In genomic region chr16:10231563-10231962, GRCh38 we compare ENCODE assay signal across 37 cellular contexts. TPM values are rescaled to one million over a fixed set of nuclear protein-coding genes. Genes with fewer than 3 reads are reported as not detected.
"Had no signal": no experiment of that assay in that cellular context is flagged by ENCODE, and none has a peak within 500 bp of the region (broad histone marks: within the 10 kb centered on the region; RNA-seq: fewer than 3 reads in every experiment).

No MANE protein-coding gene starts in this region.

- H3K27ac ChIP-seq: adrenal gland, ascending aorta, body of pancreas, brain microvascular endothelial cell, breast epithelium, cardiac muscle cell had no signal

- H3K36me3 ChIP-seq: adrenal gland, ascending aorta, brain microvascular endothelial cell, breast epithelium, cardiac muscle cell had no signal

- FAIRE-seq: astrocyte, bronchial epithelial cell had no signal

- ATAC-seq: activated naive CD4-positive, alpha-beta T cell treated with anti-CD3 and anti-CD28 coated beads, Interleukin-2, amount 50 U/mL, for 72 hours; activated naive CD8-positive, alpha-beta T cell treated with anti-CD3 and anti-CD28 coated beads, Interleukin-2, amount 50 U/mL, for 24 hours; activated T-cell treated with anti-CD3 and anti-CD28 coated beads, Interleukin-2, amount 50 U/mL, for 4 hours; activated T-cell treated with anti-CD3 and anti-CD28 coated beads, Interleukin-2, amount 50 U/mL, for 72 hours; activated T-helper 17 cell treated with anti-CD3 and anti-CD28 coated beads, Interleukin-2, amount 50 U/mL, for 72 hours; body of pancreas had no signal

- DNase-seq: activated effector memory CD4-positive, alpha-beta T cell treated with anti-CD3 and anti-CD28 coated beads, Interleukin-2, amount 50 U/mL, for 16 hours; activated effector memory CD4-positive, alpha-beta T cell treated with Interleukin-2 at 50 U/mL for 16 hours; activated gamma-delta T cell; activated gamma-delta T cell treated with Interleukin-2 at 50 U/mL for 16 hours; activated naive CD4-positive, alpha-beta T cell; activated naive CD4-positive, alpha-beta T cell treated with anti-CD3 and anti-CD28 coated beads for 36 hours; activated naive CD4-positive, alpha-beta T cell treated with anti-CD3 and anti-CD28 coated beads, Interleukin-2, amount 10 ng/mL, durations not matched to agents 7 days and 5 days; activated naive CD4-positive, alpha-beta T cell treated with anti-CD3 and anti-CD28 coated beads, Interleukin-2, amount 50 U/mL, for 16 hours; activated naive CD4-positive, alpha-beta T cell treated with Interleukin-2 at 50 U/mL for 16 hours; activated naive CD8-positive, alpha-beta T cell treated with anti-CD3 and anti-CD28 coated beads for 36 hours; activated naive CD8-positive, alpha-beta T cell treated with anti-CD3 and anti-CD28 coated beads, Interleukin-2, amount 10 ng/mL, durations not matched to agents 7 days and 5 days; activated naive CD8-positive, alpha-beta T cell treated with anti-CD3 and anti-CD28 coated beads, Interleukin-2, amount 50 U/mL, for 24 hours; activated T-cell treated with anti-CD3 and anti-CD28 coated beads, Interleukin-2, amount 50 U/mL, for 1 hour; activated T-cell treated with anti-CD3 and anti-CD28 coated beads, Interleukin-2, amount 50 U/mL, for 24 hours; activated T-cell treated with anti-CD3 and anti-CD28 coated beads, Interleukin-2, amount 50 U/mL, for 4 hours; activated T-cell treated with anti-CD3 and anti-CD28 coated beads, Interleukin-2, amount 50 U/mL, for 48 hours; activated T-cell treated with anti-CD3 and anti-CD28 coated beads, Interleukin-2, amount 50 U/mL, for 72 hours; adrenal gland; amniotic stem cell; amygdala; anterior cingulate cortex; aorta; body of pancreas; brain microvascular endothelial cell; caudate nucleus; central memory CD4-positive, alpha-beta T cell; cerebellar nuclear complex had no signal

- H3K4me3 ChIP-seq: adrenal gland, ascending aorta, body of pancreas, breast epithelium, cardiac muscle cell had no signal

- H3K27me3 ChIP-seq: ascending aorta, body of pancreas, brain microvascular endothelial cell, breast epithelium, cardiac muscle cell had no signal

- H3K9me3 ChIP-seq: adrenal gland had no signal

- H3K4me1 ChIP-seq: adrenal gland, ascending aorta, body of pancreas, breast epithelium had no signal

RNA-seq across cellular contexts. Expression of gene GRIN2A, which starts 49.3 kb away (rescaled TPM):
- total RNA-seq: activated naive CD4-positive, alpha-beta T cell treated with anti-CD3 and anti-CD28 coated beads for 36 hours; activated naive CD4-positive, alpha-beta T cell treated with anti-CD3 and anti-CD28 coated beads, Interleukin-2, amount 50 U/mL, for 72 hours; activated naive CD8-positive, alpha-beta T cell treated with anti-CD3 and anti-CD28 coated beads for 36 hours; activated naive CD8-positive, alpha-beta T cell treated with anti-CD3 and anti-CD28 coated beads, Interleukin-2, amount 10 ng/mL, durations not matched to agents 7 days and 5 days; activated T-cell treated with anti-CD3 and anti-CD28 coated beads, Interleukin-2, amount 50 U/mL, for 4 hours; activated T-cell treated with anti-CD3 and anti-CD28 coated beads, Interleukin-2, amount 50 U/mL, for 72 hours; activated T-helper 1 cell treated with anti-CD3 and anti-CD28 coated beads, Interleukin-12 subunit alpha, Interleukin-12 subunit beta, Interleukin-2, Interleukin-4 antibody, amounts not matched to agents 30 ng/mL and 10 ng/mL and 1 ng/mL, durations not matched to agents 14 hours and 24 hours and 36 hours; activated T-helper 17 cell treated with anti-CD3 and anti-CD28 coated beads, Interleukin-2, amount 50 U/mL, for 72 hours; activated T-helper 2 cell treated with anti-CD3 and anti-CD28 coated beads, Interferon-gamma antibody, Interleukin-2, Interleukin-4, amounts not matched to agents 10 μg/mL and 5 μg/mL and 100 μg/mL, durations not matched to agents 14 hours and 24 hours and 36 hours; bronchial epithelial cell; chondrocyte had no signal
